ENCODE assay signal across 1 cellular context in the genomic region with DNA sequence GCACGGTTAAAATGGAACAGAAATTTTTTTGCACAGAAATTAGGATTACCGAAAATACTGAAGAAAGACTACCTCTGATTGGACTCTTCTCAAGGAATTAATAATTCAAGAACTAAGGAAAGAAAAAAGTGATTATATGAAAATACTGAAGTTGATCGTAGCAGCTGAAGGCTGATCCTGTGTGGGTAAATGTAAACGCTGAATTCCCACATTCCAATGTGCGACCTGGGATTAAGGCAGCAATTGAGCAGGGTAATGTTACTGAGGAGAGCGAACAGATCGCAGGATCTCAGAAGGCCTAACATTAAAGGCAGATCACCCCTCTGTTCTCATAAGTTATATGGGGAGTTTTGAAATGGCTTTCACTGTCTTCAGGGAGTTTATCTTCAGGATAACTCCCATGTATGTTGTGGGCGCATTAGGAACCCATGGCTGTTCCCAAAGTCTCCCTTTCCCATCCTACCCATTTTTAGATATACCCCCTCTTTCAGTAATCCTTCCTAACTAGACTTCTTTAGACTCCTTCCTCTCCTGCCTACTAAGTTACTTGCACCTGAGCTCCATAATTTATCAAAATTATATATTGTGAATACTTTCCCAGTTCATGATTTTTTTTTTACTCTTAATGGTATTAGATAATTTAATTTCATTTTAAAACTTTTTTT.
TF ChIP-seq lines count a peak whose summit lies in the region.

No MANE protein-coding gene starts in this region.

TF ChIP-seq in endothelial cell of umbilical vein, 7 proteins besides CTCF, POLR2A, EP300 and RAD21 (continued from another document):
- no peak for TF ChIP-seq MAX (IDR thresholded peaks at IDR 0.05; ENCODE audit: insufficient read depth, insufficient read length)
- no peak for TF ChIP-seq POLR2AphosphoS5 (IDR thresholded peaks at IDR 0.05; ENCODE audit: insufficient read depth, low read depth, low read length)
TF ChIP-seq in endothelial cell of umbilical vein: peak in this region for 0.
